ENCODE assay signal across 24 cellular contexts in genomic region chr2:12090072-12090471, GRCh38.
A peak's percentile ranks its signal among the peaks of the same experiment; 100 is the strongest.
DNase-seq lines count a peak whose midpoint lies in the region; ATAC-seq, FAIRE-seq and TF ChIP-seq lines count a peak whose summit lies in the region.
"Had no signal": no experiment of that assay in that cellular context is flagged by ENCODE, and none has a peak within 500 bp of the region (broad histone marks: within the 10 kb centered on the region; RNA-seq: fewer than 3 reads in every experiment).

No MANE protein-coding gene starts in this region.

- no peak for DNase-seq in A549 (ENCODE audit: low read depth in 1 of 2, low spot score in 1 of 2)
- DNase-seq in HepG2 (ENCODE audit: low spot score): no peak
- peak; percentile 27 for DNase-seq in osteoblast (ENCODE audit: insufficient read length, low spot score, missing footprints)
- no peak for DNase-seq in amygdala (lab: John Stamatoyannopoulos, UW)
- no peak for DNase-seq in NOMO-1 treated with DMSO at 0.1 percent for 48 hours (lab: John Stamatoyannopoulos, UW; ENCODE audit: unreplicated experiment)
- no peak for DNase-seq in type B pancreatic cell (ENCODE audit: extremely low spot score, unreplicated experiment)
- no peak for DNase-seq in mesothelial cell of epicardium (ENCODE audit: low spot score in 2 of 2, unreplicated experiment in 2 of 2)
- DNase-seq: ACHN; C1 segment of cervical spinal cord; Calu3; CD4-positive, alpha-beta memory T cell; COR-L47; DMS53; DND-41; H7; HCEC 1CT had no signal

- TF ChIP-seq RAD21 in A549 (conservative IDR thresholded peaks at IDR 0.05 in 1 of 2, IDR thresholded peaks at IDR 0.05 in 1 of 2): no peak
- no peak for TF ChIP-seq RAD21 in HepG2 (CRISPR knock-in tag; IDR thresholded peaks at IDR 0.05)

- no peaks in the 10 kb centered on the region for H3K36me3 ChIP-seq in Loucy (ENCODE audit: insufficient read depth, low read length)
- H3K36me3 ChIP-seq in HepG2 (replicated peaks in 1 of 2; ENCODE audit: control insufficient read depth in 1 of 2, insufficient read depth in 2 of 2, low read length in 2 of 2): no peaks in the 10 kb centered on the region
- no peaks in the 10 kb centered on the region for H3K36me3 ChIP-seq in osteoblast (ENCODE audit: insufficient read depth, low read length)

- H3K4me1 ChIP-seq in A549: peaks cover 30% of the 10 kb centered on the region
- H3K4me1 ChIP-seq in Loucy (ENCODE audit: insufficient read depth, low read length, poor library complexity, severe bottlenecking): peaks cover 21% of the 10 kb centered on the region
- H3K4me1 ChIP-seq in HepG2 (ENCODE audit: insufficient read depth, low read length): no peaks in the 10 kb centered on the region
- H3K4me1 ChIP-seq in osteoblast (ENCODE audit: insufficient read depth, low read length): peaks cover 19% of the 10 kb centered on the region

- H3K9me3 Mint-ChIP-seq in type B pancreatic cell (no peaks in the 10 kb centered on the region), mesothelial cell of epicardium (peaks cover 15% of the 10 kb centered on the region)

- TF ChIP-seq EP300 in A549 (IDR thresholded peaks at IDR 0.05): no peak
- no peak for TF ChIP-seq EP300 in HepG2 (IDR thresholded peaks at IDR 0.05; ENCODE audit: low read depth in 2 of 2, low read length in 2 of 2)
- no peak for TF ChIP-seq EP300 in HepG2 (CRISPR knock-in tag; IDR thresholded peaks at IDR 0.05; ENCODE audit: borderline replicate concordance)

- H3K27ac ChIP-seq in A549 (no peak overlapping the region), HepG2 (ENCODE audit: extremely low read length, insufficient read depth, low read length) (no peak overlapping the region), osteoblast (ENCODE audit: low read depth, low read length) (no peak overlapping the region)
- H3K27ac ChIP-seq: 22Rv1, GM23248 had no signal

- TF ChIP-seq CTCF in A549 (IDR thresholded peaks at IDR 0.05): no peak
- no peak for TF ChIP-seq CTCF in Loucy (conservative IDR thresholded peaks at IDR 0.05; ENCODE audit: low read length)
- no peak for TF ChIP-seq CTCF in HepG2 (CRISPR knock-in tag; IDR thresholded peaks at IDR 0.05)
- TF ChIP-seq CTCF in osteoblast (IDR thresholded peaks at IDR 0.05; ENCODE audit: extremely low read depth, low read depth, low read length): no peak
- TF ChIP-seq CTCF in type B pancreatic cell (conservative IDR thresholded peaks at IDR 0.05): no peak
- no peak for TF ChIP-seq CTCF in mesothelial cell of epicardium (IDR thresholded peaks at IDR 0.05; ENCODE audit: unreplicated experiment)

- H3K27ac Mint-ChIP-seq in type B pancreatic cell (no peak overlapping the region), mesothelial cell of epicardium (no peak overlapping the region)
- H3K27ac Mint-ChIP-seq: CD4-positive, alpha-beta memory T cell had no signal

- in situ Hi-C loops in HepG2 (cut with HindIII; ENCODE audit: extremely low pct_ligation_motif_present, low pct_unique_long_range_greater_than_20kb): no loop called here

- POLR2A ChIA-PET in A549 (lab: Yijun Ruan, JAX) (no interaction called here), HepG2 (lab: Yijun Ruan, JAX) (no interaction called here)

- no peak overlapping the region; the same call in 1 of the 2 replicates for H2AFZ ChIP-seq in Loucy (ENCODE audit: low read length)
- no peak overlapping the region for H2AFZ ChIP-seq in HepG2 (ENCODE audit: low read length)
- H2AFZ ChIP-seq in osteoblast (ENCODE audit: low read length): no peak overlapping the region
- H2AFZ ChIP-seq: GM23248 had no signal

- H3K9me3 ChIP-seq in A549 (0 out of 3 replicates have a peak, but pooled peaks cover 2% of the 10 kb centered on the region), Loucy (ENCODE audit: insufficient read depth, low read depth, low read length) (0 out of 2 replicates have a peak, but pooled peaks cover 3% of the 10 kb centered on the region), HepG2 (ENCODE audit: low read length) (no peaks in the 10 kb centered on the region), osteoblast (ENCODE audit: low read depth, low read length) (no peaks in the 10 kb centered on the region)

- H3F3A ChIP-seq in Loucy (ENCODE audit: low read depth): no peaks in the 10 kb centered on the region

- no peak for ATAC-seq in A549
- ATAC-seq in HepG2: no peak
- ATAC-seq: GM12878 had no signal

- no peak for TF ChIP-seq POLR2A in A549 (IDR thresholded peaks at IDR 0.05; ENCODE audit: low read length)
- TF ChIP-seq POLR2A in HepG2 (IDR thresholded peaks at IDR 0.05; ENCODE audit: insufficient read depth in 1 of 2, low read depth in 2 of 2, low read length in 2 of 2): no peak

- no peaks in the 10 kb centered on the region for H3K27me3 ChIP-seq in Loucy (ENCODE audit: insufficient read depth, low read length, poor library complexity, severe bottlenecking)
- H3K27me3 ChIP-seq in HepG2 (ENCODE audit: control insufficient read depth in 1 of 2, insufficient read depth in 2 of 2, low read length in 2 of 2): no peaks in the 10 kb centered on the region
- H3K27me3 ChIP-seq in osteoblast (ENCODE audit: insufficient read depth, low read length): no peaks in the 10 kb centered on the region

- no peak overlapping the region for H3K4me3 ChIP-seq in A549
- H3K4me3 ChIP-seq in Loucy (ENCODE audit: low read length, poor library complexity, severe bottlenecking): no peak overlapping the region
- no peak overlapping the region for H3K4me3 ChIP-seq in HepG2 (replicated peaks in 1 of 3; ENCODE audit: insufficient read depth in 1 of 3, low read depth in 2 of 3, low read length in 3 of 3)
- no peak overlapping the region for H3K4me3 ChIP-seq in osteoblast (ENCODE audit: insufficient read depth, low read length)
- H3K4me3 ChIP-seq: GM12878, GM23248 had no signal

- WGBS in A549 (ENCODE audit: missing lambda C conversion rate): 69% methylated on average over 3 of the region's 3 CpGs
- 40% methylated on average over 3 of the region's 3 CpGs for WGBS in HepG2 (ENCODE audit: low lambda C conversion rate)

- peak overlapping the region; percentile 10; the same call in 1 of the 3 replicates for H3K4me2 ChIP-seq in A549
- peak overlapping the region; percentile 20 for H3K4me2 ChIP-seq in Loucy (ENCODE audit: low read depth, low read length, poor library complexity, severe bottlenecking)
- H3K4me2 ChIP-seq in HepG2 (ENCODE audit: low read depth, low read length): no peak overlapping the region
- H3K4me2 ChIP-seq in osteoblast (ENCODE audit: insufficient read depth, low read length): no peak overlapping the region

- H4K20me1 ChIP-seq in Loucy (ENCODE audit: insufficient read depth, low read length, poor library complexity, severe bottlenecking) (no peaks in the 10 kb centered on the region), HepG2 (ENCODE audit: insufficient read depth, low read length) (no peaks in the 10 kb centered on the region), osteoblast (ENCODE audit: insufficient read depth, low read length) (no peaks in the 10 kb centered on the region)

- H3K4me1 Mint-ChIP-seq in type B pancreatic cell (ENCODE audit: unreplicated experiment) (no peaks in the 10 kb centered on the region), mesothelial cell of epicardium (peaks cover 11% of the 10 kb centered on the region)
- H3K4me1 Mint-ChIP-seq: CD4-positive, alpha-beta memory T cell had no signal

- no peaks in the 10 kb centered on the region for H3K9me2 ChIP-seq in Loucy (replicated peaks; ENCODE audit: low read depth, low read length)

- no peak for FAIRE-seq in A549 (lab: Jason Lieb, UNC)
- no peak for FAIRE-seq in HepG2 (lab: Jason Lieb, UNC)
- FAIRE-seq: A204.1, G401.6, GM12878, GM19239, H1 had no signal

- H3K36me3 Mint-ChIP-seq in type B pancreatic cell (no peaks in the 10 kb centered on the region), mesothelial cell of epicardium (no peaks in the 10 kb centered on the region)
- H3K36me3 Mint-ChIP-seq: CD4-positive, alpha-beta memory T cell had no signal

- CTCF ChIA-PET in A549 (lab: Yijun Ruan, JAX) (no interaction called here), HepG2 (lab: Yijun Ruan, JAX; ENCODE audit: low intra/inter-chr PET ratio, low total read pairs) (no interaction called here)

- no peaks in the 10 kb centered on the region for H3K79me2 ChIP-seq in Loucy (ENCODE audit: insufficient read depth, low read length)
- no peaks in the 10 kb centered on the region for H3K79me2 ChIP-seq in HepG2 (ENCODE audit: insufficient read depth, low read length)
- no peaks in the 10 kb centered on the region for H3K79me2 ChIP-seq in osteoblast (ENCODE audit: insufficient read depth, low read length)

- no peak overlapping the region for H3K4me3 Mint-ChIP-seq in type B pancreatic cell
- no peak overlapping the region for H3K4me3 Mint-ChIP-seq in mesothelial cell of epicardium
- H3K4me3 Mint-ChIP-seq: CD4-positive, alpha-beta memory T cell had no signal

- BruUV-seq in HepG2 (replicated peaks; lab: Mats Ljungman, UMichigan): no TSS peak

- H3K9ac ChIP-seq in Loucy (ENCODE audit: low read depth, low read length, poor library complexity, severe bottlenecking) (no peak overlapping the region), HepG2 (ENCODE audit: insufficient read depth, low read depth, low read length) (no peak overlapping the region)
- H3K9ac ChIP-seq: GM23248 had no signal

- intact Hi-C loops in HepG2 (cut with micrococcal nuclease; ENCODE audit: unreplicated experiment): no loop called here

- H3K27me3 Mint-ChIP-seq in type B pancreatic cell (no peaks in the 10 kb centered on the region), mesothelial cell of epicardium (ENCODE audit: low read depth) (peaks cover 4% of the 10 kb centered on the region)

TF ChIP-seq in A549, 52 proteins besides CTCF, POLR2A, EP300 and RAD21:
- no peak for TF ChIP-seq SREBF2 (IDR thresholded peaks at IDR 0.05)
- peak; percentile 75 for TF ChIP-seq MAFK (IDR thresholded peaks at IDR 0.05; ENCODE audit: partially characterized antibody)
- no peak for TF ChIP-seq FOXS1 (CRISPR knock-in tag; IDR thresholded peaks at IDR 0.05)

TF ChIP-seq in HepG2, 621 proteins besides CTCF, POLR2A, EP300 and RAD21:
- TF ChIP-seq, protein P1, sequence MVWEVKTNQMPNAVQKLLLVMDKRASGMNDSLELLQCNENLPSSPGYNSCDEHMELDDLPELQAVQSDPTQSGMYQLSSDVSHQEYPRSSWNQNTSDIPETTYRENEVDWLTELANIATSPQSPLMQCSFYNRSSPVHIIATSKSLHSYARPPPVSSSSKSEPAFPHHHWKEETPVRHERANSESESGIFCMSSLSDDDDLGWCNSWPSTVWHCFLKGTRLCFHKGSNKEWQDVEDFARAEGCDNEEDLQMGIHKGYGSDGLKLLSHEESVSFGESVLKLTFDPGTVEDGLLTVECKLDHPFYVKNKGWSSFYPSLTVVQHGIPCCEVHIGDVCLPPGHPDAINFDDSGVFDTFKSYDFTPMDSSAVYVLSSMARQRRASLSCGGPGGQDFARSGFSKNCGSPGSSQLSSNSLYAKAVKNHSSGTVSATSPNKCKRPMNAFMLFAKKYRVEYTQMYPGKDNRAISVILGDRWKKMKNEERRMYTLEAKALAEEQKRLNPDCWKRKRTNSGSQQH (CRISPR knock-in tag; IDR thresholded peaks at IDR 0.05; ENCODE audit: low read depth): no peak
- TF ChIP-seq MAFK (conservative IDR thresholded peaks at IDR 0.05 in 1 of 2, IDR thresholded peaks at IDR 0.05 in 1 of 2; ENCODE audit: low read length in 2 of 2): peak; percentile 70 to 77
- TF ChIP-seq MAFF (IDR thresholded peaks at IDR 0.05; ENCODE audit: low read depth, low read length): peak; percentile 47; the same call in 1 of the 2 replicates

Comparison
In these comparisons a context has a peak if more than half of its experiments do, and no peak if none do; other contexts are left out.
1. H3K4me2 ChIP-seq: peak in A549 (single experiment) and Loucy (single experiment); none in HepG2 (single experiment) and osteoblast (single experiment).
2. Of the 38 proteins assayed by ChIP-seq in both HepG2 and A549: peak only in HepG2: none; only in A549: none; in both: MAFK; in neither: 37.